In the genomic region with DNA sequence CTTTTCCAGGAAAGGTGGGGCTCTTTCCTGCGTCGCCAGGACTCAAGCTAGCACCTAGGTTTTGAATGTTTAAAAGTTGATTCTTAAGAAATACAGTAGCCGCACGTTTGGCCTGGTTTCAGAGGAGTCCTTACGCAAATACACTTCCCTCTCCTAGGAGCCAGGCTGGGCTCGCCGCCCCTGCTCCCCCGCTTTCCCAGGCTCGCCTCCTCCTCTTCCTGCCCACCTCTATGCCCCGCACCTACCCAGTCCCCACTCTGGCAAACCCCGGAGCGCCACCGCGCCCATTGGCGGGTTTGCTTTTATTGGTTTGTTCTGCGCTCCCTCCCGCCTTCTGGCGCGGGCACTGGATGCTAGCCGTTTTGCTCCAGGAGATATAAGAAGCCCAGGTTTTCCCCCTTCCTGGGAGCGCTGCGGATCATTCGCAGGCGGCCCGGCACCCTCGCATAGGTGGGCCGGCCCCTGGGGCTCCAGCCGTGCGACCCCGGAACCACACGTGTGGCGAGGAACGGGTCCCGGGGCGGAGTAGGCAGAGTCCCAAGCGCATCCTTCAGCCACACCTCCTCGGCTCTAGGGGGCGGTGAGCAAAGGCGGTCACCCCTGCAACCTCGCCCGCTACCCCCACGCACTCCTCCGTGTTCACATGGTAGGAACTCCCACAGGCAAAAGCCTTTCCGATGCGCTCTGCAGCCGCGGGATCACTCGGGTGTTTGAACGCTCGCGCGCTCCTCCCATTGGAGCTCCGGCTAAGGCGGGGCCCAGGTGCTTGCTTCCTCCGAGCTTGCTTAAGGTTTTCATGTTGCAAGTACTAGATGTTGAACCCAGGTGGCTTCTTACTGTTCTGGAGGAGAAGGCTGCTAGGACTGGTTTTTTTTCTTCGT, we compare ENCODE assay signal across 8 cellular contexts.
A peak's percentile ranks its signal among the peaks of the same experiment; 100 is the strongest.
DNase-seq lines count a peak whose midpoint lies in the region; ATAC-seq and TF ChIP-seq lines count a peak whose summit lies in the region.

No MANE protein-coding gene starts in this region.

- peak overlapping the region; percentile 76 for H2AFZ ChIP-seq in OCI-LY1 (ENCODE audit: low read length)
- peak overlapping the region; percentile 11 for H2AFZ ChIP-seq in trophoblast cell (ENCODE audit: insufficient read depth, low read length, poor library complexity)

- H3F3A ChIP-seq in OCI-LY1 (ENCODE audit: insufficient read depth, low read length), result peaks cover 12% of the 10 kb centered on the region; the same call in 1 of the 2 replicates

- H3K36me3 Mint-ChIP-seq in activated T-helper 2 cell treated with anti-CD3 and anti-CD28 coated beads, Interferon-gamma antibody, Interleukin-2, Interleukin-4, amounts not matched to agents 10 μg/mL and 5 μg/mL and 100 μg/mL, durations not matched to agents 14 hours and 24 hours and 36 hours (ENCODE audit: low read depth), result peaks cover 7% of the 10 kb centered on the region

- H3K9me3 ChIP-seq in OCI-LY1 (ENCODE audit: low read length), result no peaks in the 10 kb centered on the region
- no peaks in the 10 kb centered on the region for H3K9me3 ChIP-seq in trophoblast cell (ENCODE audit: insufficient read depth, low read depth, low read length)

- TF ChIP-seq CTCF in OCI-LY1 (IDR thresholded peaks at IDR 0.05; ENCODE audit: low read length), result peak; percentile 57

- no peak overlapping the region for H4K8ac ChIP-seq in trophoblast cell (ENCODE audit: low read depth, low read length)

- H3K18ac ChIP-seq in trophoblast cell (ENCODE audit: low read length), result no peak overlapping the region

- ATAC-seq in HG03175 (IDR thresholded peaks at IDR 0.05; ENCODE audit: unreplicated experiment), result peak; percentile 43

- no peak overlapping the region for H3K14ac ChIP-seq in trophoblast cell (ENCODE audit: low read length)

- no peaks in the 10 kb centered on the region for H3K9me2 ChIP-seq in OCI-LY1 (ENCODE audit: low read depth, low read length)

- peaks cover 58% of the 10 kb centered on the region for H3K4me1 ChIP-seq in OCI-LY1 (ENCODE audit: insufficient read depth, low read length, severe bottlenecking)
- peaks cover 16 to 21% of the 10 kb centered on the region in 2 experiments for H3K4me1 ChIP-seq in trophoblast cell (ENCODE audit: control insufficient read depth in 1 of 2, insufficient read depth in 2 of 2, low read length in 2 of 2)

- no peak overlapping the region for H2BK12ac ChIP-seq in trophoblast cell (ENCODE audit: low read length)

- no peak overlapping the region for H4K91ac ChIP-seq in trophoblast cell (ENCODE audit: low read depth, low read length)

- peak overlapping the region; percentile 87 for H3K4me3 Mint-ChIP-seq in activated T-helper 2 cell treated with anti-CD3 and anti-CD28 coated beads, Interferon-gamma antibody, Interleukin-2, Interleukin-4, amounts not matched to agents 10 μg/mL and 5 μg/mL and 100 μg/mL, durations not matched to agents 14 hours and 24 hours and 36 hours (ENCODE audit: low read depth)

- no peaks in the 10 kb centered on the region for H3K9me3 Mint-ChIP-seq in activated T-helper 2 cell treated with anti-CD3 and anti-CD28 coated beads, Interferon-gamma antibody, Interleukin-2, Interleukin-4, amounts not matched to agents 10 μg/mL and 5 μg/mL and 100 μg/mL, durations not matched to agents 14 hours and 24 hours and 36 hours

- no peak overlapping the region for H3K23ac ChIP-seq in trophoblast cell (ENCODE audit: low read length)

- H3K9ac ChIP-seq in OCI-LY1 (ENCODE audit: low read length) (peak overlapping the region; percentile 79), trophoblast cell (ENCODE audit: low read length) (no peak overlapping the region)

- H4K12ac ChIP-seq in trophoblast cell (ENCODE audit: low read depth, low read length), result no peak overlapping the region

- peak overlapping the region; percentile 62 for H3K27ac Mint-ChIP-seq in activated T-helper 2 cell treated with anti-CD3 and anti-CD28 coated beads, Interferon-gamma antibody, Interleukin-2, Interleukin-4, amounts not matched to agents 10 μg/mL and 5 μg/mL and 100 μg/mL, durations not matched to agents 14 hours and 24 hours and 36 hours

- H3K4me3 ChIP-seq in OCI-LY1 (ENCODE audit: low read depth, low read length, poor library complexity, severe bottlenecking) (peak overlapping the region; percentile 75), trophoblast cell (ENCODE audit: low read depth, low read length) (peak overlapping the region; percentile 39)

- WGBS in trophoblast cell (ENCODE audit: extremely low coverage, insufficient coverage, insufficient read length), result no CpG with 5 or more reads among the region's 56 CpGs

- no peak overlapping the region for H2BK120ac ChIP-seq in trophoblast cell (ENCODE audit: insufficient read depth, low read length, poor library complexity)

- H4K20me1 ChIP-seq in OCI-LY1 (ENCODE audit: insufficient read depth, low read length), result no peaks in the 10 kb centered on the region

- no peaks in the 10 kb centered on the region; the same call in 1 of the 2 replicates for H3K36me3 ChIP-seq in OCI-LY1 (ENCODE audit: insufficient read depth, low read length)
- H3K36me3 ChIP-seq in trophoblast cell (ENCODE audit: control insufficient read depth in 1 of 2, insufficient read depth in 2 of 2, low read length in 2 of 2), result no peaks in the 10 kb centered on the region

- no peak overlapping the region for H2BK5ac ChIP-seq in trophoblast cell (ENCODE audit: low read depth, low read length, poor library complexity)

- intact Hi-C loops in activated T-helper 2 cell treated with anti-CD3 and anti-CD28 coated beads, Interferon-gamma antibody, Interleukin-2, Interleukin-4, amounts not matched to agents 10 μg/mL and 5 μg/mL and 100 μg/mL, durations not matched to agents 14 hours and 24 hours and 36 hours (cut with micrococcal nuclease), result loop anchor here (2.0 to 10.0 kb wide), 6 partner anchors 38 to 604 kb away; partner anchors contain the start of genes BEND3, QRSL1 and RTN4IP1

- H3K4me1 Mint-ChIP-seq in activated T-helper 2 cell treated with anti-CD3 and anti-CD28 coated beads, Interferon-gamma antibody, Interleukin-2, Interleukin-4, amounts not matched to agents 10 μg/mL and 5 μg/mL and 100 μg/mL, durations not matched to agents 14 hours and 24 hours and 36 hours (ENCODE audit: low read depth), result peaks cover 48% of the 10 kb centered on the region

- H3K4me2 ChIP-seq in OCI-LY1 (ENCODE audit: low read length), result peak overlapping the region; percentile 80
- H3K4me2 ChIP-seq in trophoblast cell (ENCODE audit: low read length), result peak overlapping the region; percentile 62

- H3K27me3 Mint-ChIP-seq in activated T-helper 2 cell treated with anti-CD3 and anti-CD28 coated beads, Interferon-gamma antibody, Interleukin-2, Interleukin-4, amounts not matched to agents 10 μg/mL and 5 μg/mL and 100 μg/mL, durations not matched to agents 14 hours and 24 hours and 36 hours (ENCODE audit: low read depth), result peaks cover 15% of the 10 kb centered on the region

- H3K79me2 ChIP-seq in OCI-LY1 (ENCODE audit: insufficient read depth, low read length), result peaks cover 7% of the 10 kb centered on the region; the same call in 1 of the 2 replicates
- no peaks in the 10 kb centered on the region for H3K79me2 ChIP-seq in trophoblast cell (ENCODE audit: control insufficient read depth, insufficient read depth, low read length, poor library complexity)

- peak; percentile 78 for DNase-seq in DMS53 (lab: John Stamatoyannopoulos, UW)
- no peak for DNase-seq in DMS53 treated with DMSO at 0.1 percent for 48 hours (lab: John Stamatoyannopoulos, UW; ENCODE audit: unreplicated experiment)
- DNase-seq in activated T-helper 2 cell treated with anti-CD3 and anti-CD28 coated beads, Interferon-gamma antibody, Interleukin-2, Interleukin-4, amounts not matched to agents 10 μg/mL and 5 μg/mL and 100 μg/mL, durations not matched to agents 14 hours and 24 hours and 36 hours (ENCODE audit: low spot score), result peak; percentile 64
- peak; percentile 50 for DNase-seq in glomerular visceral epithelial cell (ENCODE audit: extremely low spot score)
- peak; percentile 56 to 71 for DNase-seq in trophoblast cell
- no peak for DNase-seq in OCI-M2 (lab: John Stamatoyannopoulos, UW; ENCODE audit: unreplicated experiment)

- no peak overlapping the region for H2AK5ac ChIP-seq in trophoblast cell (ENCODE audit: low read length)

- H3K27me3 ChIP-seq in OCI-LY1 (ENCODE audit: insufficient read depth, low read length) (no peaks in the 10 kb centered on the region), trophoblast cell (ENCODE audit: insufficient read depth, low read length) (peaks cover 42% of the 10 kb centered on the region)

- H3K4ac ChIP-seq in trophoblast cell (ENCODE audit: low read depth, low read length), result no peak overlapping the region

- H3K79me1 ChIP-seq in trophoblast cell (ENCODE audit: low read length), result no peaks in the 10 kb centered on the region

- H3K27ac ChIP-seq in OCI-LY1 (ENCODE audit: low read depth, low read length, poor library complexity, severe bottlenecking), result peak overlapping the region; percentile 8
- H3K27ac ChIP-seq in trophoblast cell (ENCODE audit: low read depth, low read length), result no peak overlapping the region

Comparison
In these comparisons a context has a peak if more than half of its experiments do, and no peak if none do; other contexts are left out.
1. DNase-seq: peak in DMS53 (single experiment), activated T-helper 2 cell treated with anti-CD3 and anti-CD28 coated beads, Interferon-gamma antibody, Interleukin-2, Interleukin-4, amounts not matched to agents 10 μg/mL and 5 μg/mL and 100 μg/mL, durations not matched to agents 14 hours and 24 hours and 36 hours (single experiment), glomerular visceral epithelial cell (single experiment) and trophoblast cell (2 of 2); none in DMS53 treated with DMSO at 0.1 percent for 48 hours (single experiment) and OCI-M2 (single experiment).